ENCODE assay signal across 8 cellular contexts in the genomic region with DNA sequence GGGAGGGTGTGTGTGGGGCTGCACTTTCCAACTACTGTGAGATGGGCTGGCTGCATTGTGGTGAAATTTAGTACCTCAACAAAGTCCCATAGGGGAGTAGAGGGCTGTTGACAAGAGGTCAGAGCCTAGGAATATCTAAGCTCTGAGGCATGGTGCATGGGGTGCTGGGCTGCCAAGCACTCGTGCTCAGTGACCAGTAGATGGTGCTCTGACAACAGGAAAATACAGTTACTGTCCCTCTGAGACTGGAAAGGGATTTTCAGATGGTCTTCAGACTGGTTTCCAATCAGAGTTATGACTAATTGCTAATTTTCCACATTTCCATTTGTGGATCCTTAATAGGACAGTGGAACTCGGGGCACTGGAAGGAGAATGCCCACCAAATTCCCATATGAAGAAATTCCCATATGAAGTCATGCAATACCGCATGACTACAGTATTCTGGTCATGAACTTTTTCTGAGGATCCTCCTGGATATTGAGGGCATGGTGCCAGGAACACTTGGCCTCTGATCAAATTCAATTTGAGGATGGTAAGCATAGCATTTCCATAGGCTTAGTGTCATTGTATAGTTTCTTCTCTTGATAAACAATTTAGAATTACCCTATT. TPM values are rescaled to one million over a fixed set of nuclear protein-coding genes. Genes with fewer than 3 reads are reported as not detected.
DNase-seq lines count a peak whose midpoint lies in the region; ATAC-seq, FAIRE-seq and TF ChIP-seq lines count a peak whose summit lies in the region.

No MANE protein-coding gene starts in this region.

- TF ChIP-seq CTCF in SK-N-SH (IDR thresholded peaks at IDR 0.05) (peak; percentile 82), lung (IDR thresholded peaks at IDR 0.05; ENCODE audit: control extremely low read depth, extremely low read depth) (peak; percentile 64)

- no peaks in the 10 kb centered on the region for H3K36me3 ChIP-seq in HAP-1 (replicated peaks)
- no peaks in the 10 kb centered on the region for H3K36me3 ChIP-seq in SK-N-SH (replicated peaks in 1 of 2; ENCODE audit: control insufficient read depth in 1 of 2, insufficient read depth in 2 of 2, low read length in 1 of 2)
- H3K36me3 ChIP-seq in lung (ENCODE audit: control insufficient read depth in 2 of 2, insufficient read depth in 2 of 2, low read length in 2 of 2) = no peaks in the 10 kb centered on the region

- DNase-seq in stimulated activated CD4-positive, alpha-beta T cell treated with anti-CD3 and anti-CD28 coated beads, Interleukin-2, amount 100 ng/mL, for 4 hours (ENCODE audit: low read depth) = peak; percentile 3
- DNase-seq in stimulated activated CD4-positive, alpha-beta T cell treated with anti-CD3 and anti-CD28 coated beads, Interleukin-2, amount 100 ng/mL, for 24 hours = no peak
- DNase-seq in HAP-1 (ENCODE audit: low spot score in 2 of 2) = peak; percentile 48 to 50
- peak; percentile 66 for DNase-seq in NCI-H1048 (lab: John Stamatoyannopoulos, UW)
- peak; percentile 78 for DNase-seq in SK-N-SH
- DNase-seq in dermis microvascular lymphatic vessel endothelial cell (ENCODE audit: low read depth in 2 of 2) = peak; percentile 71
- no peak for DNase-seq in lung (ENCODE audit: low spot score)
- DNase-seq in urothelium cell line (ENCODE audit: low spot score) = peak; percentile 72

- no peaks in the 10 kb centered on the region for H4K20me1 ChIP-seq in SK-N-SH (ENCODE audit: insufficient read depth)

- FAIRE-seq in urothelium cell line (lab: Jason Lieb, UNC) = no peak

- WGBS in SK-N-SH (ENCODE audit: low lambda C conversion rate) = 28% methylated on average over 3 of the region's 3 CpGs
- 27 to 33% methylated on average over 3 of the region's 3 CpGs for WGBS in lung, 2 donors

- H3K27ac ChIP-seq in SK-N-SH (ENCODE audit: low read depth in 2 of 2, low read length in 1 of 2) (no peak overlapping the region), lung (ENCODE audit: low read depth in 1 of 2, low read length in 1 of 2) (no peak overlapping the region)

- peak; percentile 88 for TF ChIP-seq RAD21 in SK-N-SH (IDR thresholded peaks at IDR 0.05; ENCODE audit: low read length)

- no peaks in the 10 kb centered on the region for H3K4me1 ChIP-seq in HAP-1
- no peaks in the 10 kb centered on the region for H3K4me1 ChIP-seq in SK-N-SH (ENCODE audit: control insufficient read depth in 1 of 2, insufficient read depth in 2 of 2, low read depth in 1 of 2, low read length in 1 of 2)
- no peaks in the 10 kb centered on the region for H3K4me1 ChIP-seq in lung (ENCODE audit: control insufficient read depth in 2 of 2, insufficient read depth in 2 of 2, low read length in 2 of 2)

- POLR2A ChIA-PET in SK-N-SH (lab: Yijun Ruan, JAX) = no interaction called here

- no peak for ATAC-seq in lung (ENCODE audit: insufficient read depth, low FRiP score)

- H3K4me3 ChIP-seq in HAP-1 (no peak overlapping the region), SK-N-SH (ENCODE audit: low read depth in 2 of 2, low read length in 1 of 2) (no peak overlapping the region; a peak in 1 of 4 replicates), lung (no peak overlapping the region)

- H3K4me2 ChIP-seq in SK-N-SH = no peak overlapping the region

- no peak overlapping the region for H3K9ac ChIP-seq in SK-N-SH

- no peak for TF ChIP-seq EP300 in SK-N-SH (IDR thresholded peaks at IDR 0.05; ENCODE audit: borderline replicate concordance in 1 of 2, low read depth in 1 of 2, low read length in 1 of 2)

- no peaks in the 10 kb centered on the region for H3F3A ChIP-seq in SK-N-SH (replicated peaks; ENCODE audit: insufficient read depth)

- CTCF ChIA-PET in SK-N-SH (lab: Yijun Ruan, JAX) = interaction anchor here (0.5 to 6.6 kb wide), 45 partner anchors 9 to 920 kb away, joined by 3 to 51 read pairs (median 4); no protein-coding TSS in a partner anchor

- no peaks in the 10 kb centered on the region for H3K9me2 ChIP-seq in SK-N-SH

- no peaks in the 10 kb centered on the region for H3K79me2 ChIP-seq in SK-N-SH (ENCODE audit: insufficient read depth)

- in situ Hi-C loops in HAP-1 (cut with MboI; ENCODE audit: low sequenced_read_pairs) = loop anchor here (25.0 kb wide), 2 partner anchors 458 to 583 kb away; a partner anchor contains a TSS

- H3K27me3 ChIP-seq in HAP-1 (ENCODE audit: low read depth) = peaks cover 12% of the 10 kb centered on the region
- peaks cover 9% of the 10 kb centered on the region; the same call in 1 of the 2 replicates for H3K27me3 ChIP-seq in SK-N-SH (ENCODE audit: insufficient read depth)
- H3K27me3 ChIP-seq in lung (ENCODE audit: control insufficient read depth, insufficient read depth) = peaks cover 13% of the 10 kb centered on the region

- H3K9me3 ChIP-seq in HAP-1 = no peaks in the 10 kb centered on the region
- no peaks in the 10 kb centered on the region for H3K9me3 ChIP-seq in SK-N-SH
- peaks cover 0 to 2% of the 10 kb centered on the region in 2 donors for H3K9me3 ChIP-seq in lung (ENCODE audit: control insufficient read depth in 2 of 2, insufficient read depth in 1 of 2, low read length in 1 of 2)

- H2AFZ ChIP-seq in SK-N-SH (ENCODE audit: low read depth) = no peak overlapping the region

TF ChIP-seq in SK-N-SH, 30 proteins besides CTCF, POLR2A, EP300 and RAD21:
- TF ChIP-seq YY1 (IDR thresholded peaks at IDR 0.05; ENCODE audit: low read depth) (no peak), SMC3 (IDR thresholded peaks at IDR 0.05; ENCODE audit: low read depth, low read length) (peak; percentile 61)

RNA-seq across cellular contexts. Expression of a gene that starts 4.1 kb away (rescaled TPM):
- not detected in 2 replicates for polyA plus RNA-seq in SK-N-SH (2012; rRNA removed)
- polyA plus RNA-seq in SK-N-SH (2012; cell fraction: cytosol; rRNA removed) = not detected in 2 replicates
- not detected in 2 replicates for polyA plus RNA-seq in SK-N-SH (2012; cell fraction: nucleus; rRNA removed)
- under 0.01 TPM in 2 replicates for total RNA-seq in dermis microvascular lymphatic vessel endothelial cell
- 1 to 10 TPM; 1.3 to 1.4 TPM for total RNA-seq in lung
- polyA plus RNA-seq in lung = under 1 TPM; 0.02 to 0.32 TPM

Comparison
In these comparisons a context has a peak if more than half of its experiments do, and no peak if none do; other contexts are left out.
1. DNase-seq: peak in stimulated activated CD4-positive, alpha-beta T cell treated with anti-CD3 and anti-CD28 coated beads, Interleukin-2, amount 100 ng/mL, for 4 hours (single experiment), HAP-1 (2 of 2), NCI-H1048 (single experiment), SK-N-SH (single experiment), dermis microvascular lymphatic vessel endothelial cell (2 of 2) and urothelium cell line (single experiment); none in stimulated activated CD4-positive, alpha-beta T cell treated with anti-CD3 and anti-CD28 coated beads, Interleukin-2, amount 100 ng/mL, for 24 hours (0 of 2) and lung (single experiment).